ENCODE assay signal across 8 cellular contexts in the genomic region with DNA sequence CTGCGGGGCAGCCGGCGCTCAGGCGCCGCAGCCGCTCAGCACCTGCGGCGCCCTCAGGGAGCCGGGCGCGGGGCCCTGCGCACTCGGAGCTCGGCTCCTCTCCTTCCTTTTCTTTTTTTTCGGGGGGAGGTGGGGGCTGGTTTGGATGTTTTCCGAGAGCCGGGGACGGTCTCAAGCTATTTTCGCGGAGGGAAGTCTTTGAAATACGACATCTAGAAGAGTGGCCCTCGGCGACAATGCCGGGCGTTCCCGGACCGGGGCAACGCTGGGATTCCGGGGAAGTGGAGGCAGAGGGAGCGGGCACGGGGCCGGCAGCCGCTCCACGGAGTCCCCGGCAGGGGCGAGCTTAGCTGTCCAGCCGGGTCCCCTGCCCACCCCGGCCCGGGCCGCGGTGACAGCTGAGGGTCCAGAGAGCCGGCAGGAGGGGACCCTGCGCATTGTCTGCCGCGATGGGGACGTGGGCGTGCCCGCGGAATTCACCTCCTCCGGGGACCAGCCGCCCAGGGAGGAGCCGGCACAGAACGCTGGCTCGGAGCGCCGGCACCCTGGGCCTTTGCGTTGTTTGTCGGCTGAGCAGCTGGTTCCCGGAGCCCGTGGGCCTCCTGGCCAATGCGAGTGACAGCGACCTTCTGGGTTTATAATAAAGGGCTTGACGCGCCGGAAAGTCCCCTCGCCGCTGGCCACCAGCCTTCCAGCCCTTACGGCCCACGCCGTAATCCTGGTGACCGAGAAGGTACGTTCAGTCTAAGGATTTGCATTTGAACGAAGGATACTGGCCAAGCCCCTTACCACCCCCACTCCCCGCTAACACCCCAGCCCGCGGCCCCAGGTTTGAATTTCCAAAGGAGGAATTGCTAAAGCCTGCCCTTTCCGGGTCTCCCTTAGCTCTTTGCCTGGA. TPM values are rescaled to one million over a fixed set of nuclear protein-coding genes. Genes with fewer than 3 reads are reported as not detected.
A peak's percentile ranks its signal among the peaks of the same experiment; 100 is the strongest.
DNase-seq lines count a peak whose midpoint lies in the region; ATAC-seq and TF ChIP-seq lines count a peak whose summit lies in the region.

No MANE protein-coding gene starts in this region.

- peaks cover 30% of the 10 kb centered on the region for H3K36me3 Mint-ChIP-seq in activated T-helper 2 cell treated with anti-CD3 and anti-CD28 coated beads, Interferon-gamma antibody, Interleukin-2, Interleukin-4, amounts not matched to agents 10 μg/mL and 5 μg/mL and 100 μg/mL, durations not matched to agents 14 hours and 24 hours and 36 hours (ENCODE audit: low read depth)
- peaks cover 14% of the 10 kb centered on the region for H3K36me3 Mint-ChIP-seq in progenitor cell of endocrine pancreas (ENCODE audit: insufficient read depth)

- CTCF ChIA-PET in GM10248 (lab: Yijun Ruan, JAX): interaction anchor here (0.9 to 1.9 kb wide), 5 partner anchors 9 to 369 kb away, joined by 3 to 6 read pairs (median 5); no protein-coding TSS in a partner anchor

- peak overlapping the region; percentile 78 for H3K4me3 Mint-ChIP-seq in activated T-helper 2 cell treated with anti-CD3 and anti-CD28 coated beads, Interferon-gamma antibody, Interleukin-2, Interleukin-4, amounts not matched to agents 10 μg/mL and 5 μg/mL and 100 μg/mL, durations not matched to agents 14 hours and 24 hours and 36 hours (ENCODE audit: low read depth)
- peak overlapping the region; percentile 74 for H3K4me3 Mint-ChIP-seq in progenitor cell of endocrine pancreas (ENCODE audit: low read depth)

- intact Hi-C loops in activated T-helper 2 cell treated with anti-CD3 and anti-CD28 coated beads, Interferon-gamma antibody, Interleukin-2, Interleukin-4, amounts not matched to agents 10 μg/mL and 5 μg/mL and 100 μg/mL, durations not matched to agents 14 hours and 24 hours and 36 hours (cut with micrococcal nuclease): loop anchor here (2.0 kb wide), 1 partner anchor 15 kb away; no protein-coding TSS in a partner anchor

- ATAC-seq in HG02588 (IDR thresholded peaks at IDR 0.05; ENCODE audit: unreplicated experiment): peak; percentile 43

- H3K4me1 Mint-ChIP-seq in activated T-helper 2 cell treated with anti-CD3 and anti-CD28 coated beads, Interferon-gamma antibody, Interleukin-2, Interleukin-4, amounts not matched to agents 10 μg/mL and 5 μg/mL and 100 μg/mL, durations not matched to agents 14 hours and 24 hours and 36 hours (ENCODE audit: low read depth): peaks cover 13% of the 10 kb centered on the region
- H3K4me1 Mint-ChIP-seq in progenitor cell of endocrine pancreas (ENCODE audit: low read depth): peaks cover 43% of the 10 kb centered on the region

- TF ChIP-seq CTCF in GM10248 (IDR thresholded peaks at IDR 0.05; ENCODE audit: control extremely low read depth, extremely low read depth, low read depth, missing control alignments) (no peak), progenitor cell of endocrine pancreas (IDR thresholded peaks at IDR 0.05; ENCODE audit: unreplicated experiment) (no peak)

- DNase-seq in GM10248 (ENCODE audit: extremely low spot score): peak; percentile 74
- peak; percentile 21 for DNase-seq in NOMO-1 treated with DMSO at 0.1 percent for 48 hours (lab: John Stamatoyannopoulos, UW; ENCODE audit: unreplicated experiment)
- DNase-seq in activated T-helper 2 cell treated with anti-CD3 and anti-CD28 coated beads, Interferon-gamma antibody, Interleukin-2, Interleukin-4, amounts not matched to agents 10 μg/mL and 5 μg/mL and 100 μg/mL, durations not matched to agents 14 hours and 24 hours and 36 hours (ENCODE audit: low spot score): peak; percentile 43
- DNase-seq in glomerular visceral epithelial cell (ENCODE audit: extremely low spot score): peak; percentile 37
- peak; percentile 41 for DNase-seq in progenitor cell of endocrine pancreas (ENCODE audit: low spot score, unreplicated experiment)
- no peak for DNase-seq in amniotic stem cell (lab: John Stamatoyannopoulos, UW)
- no peak for DNase-seq in NK-92 (lab: John Stamatoyannopoulos, UW; ENCODE audit: unreplicated experiment)

- peak overlapping the region; percentile 49 for H3K27ac Mint-ChIP-seq in activated T-helper 2 cell treated with anti-CD3 and anti-CD28 coated beads, Interferon-gamma antibody, Interleukin-2, Interleukin-4, amounts not matched to agents 10 μg/mL and 5 μg/mL and 100 μg/mL, durations not matched to agents 14 hours and 24 hours and 36 hours
- peak overlapping the region; percentile 93 for H3K27ac Mint-ChIP-seq in progenitor cell of endocrine pancreas

- POLR2A ChIA-PET in GM10248 (lab: Yijun Ruan, JAX): interaction anchor here (0.6 to 1.3 kb wide), 2 partner anchors 10 to 22 kb away, joined by 3 to 6 read pairs; no protein-coding TSS in a partner anchor

- no peaks in the 10 kb centered on the region for H3K9me3 Mint-ChIP-seq in activated T-helper 2 cell treated with anti-CD3 and anti-CD28 coated beads, Interferon-gamma antibody, Interleukin-2, Interleukin-4, amounts not matched to agents 10 μg/mL and 5 μg/mL and 100 μg/mL, durations not matched to agents 14 hours and 24 hours and 36 hours
- H3K9me3 Mint-ChIP-seq in progenitor cell of endocrine pancreas (ENCODE audit: low read depth): no peaks in the 10 kb centered on the region

- peaks cover 16% of the 10 kb centered on the region for H3K27me3 Mint-ChIP-seq in activated T-helper 2 cell treated with anti-CD3 and anti-CD28 coated beads, Interferon-gamma antibody, Interleukin-2, Interleukin-4, amounts not matched to agents 10 μg/mL and 5 μg/mL and 100 μg/mL, durations not matched to agents 14 hours and 24 hours and 36 hours (ENCODE audit: low read depth)
- no peaks in the 10 kb centered on the region for H3K27me3 Mint-ChIP-seq in progenitor cell of endocrine pancreas

RNA-seq across cellular contexts. Expression of a gene that starts 0.6 kb away (rescaled TPM):
- 21.6 and 22.3 TPM in 2 replicates for total RNA-seq in activated T-helper 2 cell treated with anti-CD3 and anti-CD28 coated beads, Interferon-gamma antibody, Interleukin-2, Interleukin-4, amounts not matched to agents 10 μg/mL and 5 μg/mL and 100 μg/mL, durations not matched to agents 14 hours and 24 hours and 36 hours
- total RNA-seq in progenitor cell of endocrine pancreas: 58.4 and 60.2 TPM in 2 replicates

RNA-seq across cellular contexts. Expression of a gene that starts 18.2 kb away (rescaled TPM):
- not detected in 2 replicates for total RNA-seq in activated T-helper 2 cell treated with anti-CD3 and anti-CD28 coated beads, Interferon-gamma antibody, Interleukin-2, Interleukin-4, amounts not matched to agents 10 μg/mL and 5 μg/mL and 100 μg/mL, durations not matched to agents 14 hours and 24 hours and 36 hours
- 4.4 and 7.1 TPM in 2 replicates for total RNA-seq in progenitor cell of endocrine pancreas

Comparison
In these comparisons a context has a peak if more than half of its experiments do, and no peak if none do; other contexts are left out.
1. DNase-seq: peak in GM10248 (single experiment), NOMO-1 treated with DMSO at 0.1 percent for 48 hours (single experiment), activated T-helper 2 cell treated with anti-CD3 and anti-CD28 coated beads, Interferon-gamma antibody, Interleukin-2, Interleukin-4, amounts not matched to agents 10 μg/mL and 5 μg/mL and 100 μg/mL, durations not matched to agents 14 hours and 24 hours and 36 hours (single experiment), glomerular visceral epithelial cell (single experiment) and progenitor cell of endocrine pancreas (single experiment); none in amniotic stem cell (single experiment) and NK-92 (single experiment).